In the genomic region with DNA sequence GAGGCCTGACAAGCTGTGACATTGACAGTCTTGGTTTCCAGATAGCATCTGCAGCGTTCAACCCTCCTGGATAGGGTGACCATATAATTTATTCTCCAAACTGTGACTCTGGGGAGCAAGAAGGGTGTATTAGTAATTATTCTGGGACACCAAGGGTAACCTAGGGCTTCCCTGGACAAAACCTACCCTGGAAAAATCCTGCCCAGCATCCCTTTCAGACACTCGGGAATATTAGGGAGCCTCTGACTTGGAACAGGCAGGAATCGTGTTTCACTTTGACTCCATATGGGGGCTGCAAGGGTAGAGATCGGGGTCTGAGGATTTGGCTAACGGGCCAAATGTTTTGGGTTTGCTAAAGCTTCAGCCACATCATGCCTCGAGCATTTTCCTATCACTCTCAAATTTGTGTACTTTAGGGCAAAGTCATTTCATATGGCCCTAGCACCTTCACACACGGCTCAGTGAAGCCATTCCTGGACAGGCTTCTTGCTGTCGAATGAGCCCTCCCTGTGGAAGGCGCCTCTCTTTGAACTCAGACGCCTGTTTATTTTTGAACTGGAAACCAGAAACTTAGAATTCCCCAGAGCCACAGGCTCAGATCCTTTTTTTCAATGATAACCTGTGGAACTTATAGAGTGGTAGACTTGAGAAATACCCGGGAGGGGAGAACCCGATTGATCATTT, we compare ENCODE assay signal across 17 cellular contexts.
DNase-seq lines count a peak whose midpoint lies in the region; TF ChIP-seq lines count a peak whose summit lies in the region.
"Had no signal": no experiment of that assay in that cellular context is flagged by ENCODE, and none has a peak within 500 bp of the region (broad histone marks: within the 10 kb centered on the region; RNA-seq: fewer than 3 reads in every experiment).

No MANE protein-coding gene starts in this region.

- H3K9ac ChIP-seq in BLaER1 treated with 17β-estradiol and CSF1 and Interleukin-3, amounts not matched to agents 10 nM and 100 nM: no peak overlapping the region

- DNase-seq in coronary artery (ENCODE audit: low spot score) (peak; percentile 11), left kidney (ENCODE audit: low read depth, low spot score) (peak; percentile 61), HPDE6-E6E7 (ENCODE audit: extremely low spot score) (no peak), HuH-7.5 (ENCODE audit: low spot score) (no peak), CD1c-positive myeloid dendritic cell (ENCODE audit: extremely low spot score) (no peak), NCI-H524 (lab: John Stamatoyannopoulos, UW) (no peak)
- DNase-seq: 8988T; ACHN; BE2C; C1 segment of cervical spinal cord; Caco-2; Calu3; CD4-positive, alpha-beta T cell; CD8-positive, alpha-beta T cell; DMS79 treated with DMSO at 0.1 percent for 48 hours; GF-D8 had no signal

- no peak overlapping the region for H3K27ac ChIP-seq in BLaER1 treated with 17β-estradiol and CSF1 and Interleukin-3, amounts not matched to agents 10 nM and 100 nM
- H3K27ac ChIP-seq in coronary artery: no peak overlapping the region

- H3K4me1 ChIP-seq in BLaER1 treated with 17β-estradiol and CSF1 and Interleukin-3, amounts not matched to agents 10 nM and 100 nM: peaks cover 6 to 48% (median 40%) of the 10 kb centered on the region in 10 experiments
- H3K4me1 ChIP-seq: BE2C, Caco-2 had no signal

- TF ChIP-seq CTCF in coronary artery (IDR thresholded peaks at IDR 0.05): no peak

- H4K20me1 ChIP-seq in BLaER1 treated with 17β-estradiol and CSF1 and Interleukin-3, amounts not matched to agents 10 nM and 100 nM: no peaks in the 10 kb centered on the region; a peak in 1 of 22 replicates

- no peak overlapping the region for H3K4me3 ChIP-seq in BLaER1 treated with 17β-estradiol and CSF1 and Interleukin-3, amounts not matched to agents 10 nM and 100 nM
- no peak overlapping the region for H3K4me3 ChIP-seq in coronary artery

- H3K4me2 ChIP-seq in BLaER1 treated with 17β-estradiol and CSF1 and Interleukin-3, amounts not matched to agents 10 nM and 100 nM: peak overlapping the region in 8 of 11 experiments; percentile 7 to 54 (median 20); a peak in 13 of 22 replicates

- no peaks in the 10 kb centered on the region for H3K27me3 ChIP-seq in BLaER1 treated with 17β-estradiol and CSF1 and Interleukin-3, amounts not matched to agents 10 nM and 100 nM
- H3K27me3 ChIP-seq: BE2C had no signal

- no peaks in the 10 kb centered on the region for H3K36me3 ChIP-seq in BLaER1 treated with 17β-estradiol and CSF1 and Interleukin-3, amounts not matched to agents 10 nM and 100 nM
- H3K36me3 ChIP-seq: BE2C had no signal

- no peaks in the 10 kb centered on the region for H3K9me3 ChIP-seq in BLaER1 treated with 17β-estradiol and CSF1 and Interleukin-3, amounts not matched to agents 10 nM and 100 nM (replicated peaks in 1 of 11)
- H3K9me3 ChIP-seq: BE2C, Caco-2 had no signal

Comparison
In these comparisons a context has a peak if more than half of its experiments do, and no peak if none do; other contexts are left out.
1. DNase-seq: peak in coronary artery (single experiment) and left kidney (single experiment); none in HPDE6-E6E7 (single experiment), HuH-7.5 (single experiment), CD1c-positive myeloid dendritic cell (single experiment) and NCI-H524 (0 of 2).